9 cellular contexts compared by ENCODE assay signal in the genomic region with DNA sequence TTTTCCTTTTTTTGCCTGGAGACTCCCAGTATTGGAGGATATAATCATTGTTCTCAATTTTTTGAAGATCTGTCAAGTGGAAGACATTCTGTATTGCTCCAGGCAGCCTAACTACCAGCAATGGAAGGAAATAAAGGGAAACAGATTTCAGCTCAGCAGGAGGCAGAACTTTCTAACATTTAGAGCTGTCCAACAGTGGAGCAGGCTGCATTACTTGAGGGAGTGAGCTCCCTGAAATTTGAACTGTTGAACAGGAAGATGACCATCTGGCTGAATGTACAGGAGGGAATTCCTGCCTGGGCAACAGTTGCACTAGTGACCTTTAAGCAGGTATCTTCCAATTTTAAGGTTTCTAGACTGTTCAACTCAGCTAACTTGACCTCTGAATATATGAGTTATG. TPM values are rescaled to one million over a fixed set of nuclear protein-coding genes. Genes with fewer than 3 reads are reported as not detected.
A peak's percentile ranks its signal among the peaks of the same experiment; 100 is the strongest.
DNase-seq lines count a peak whose midpoint lies in the region; ATAC-seq lines count a peak whose summit lies in the region.
"Had no signal": no experiment of that assay in that cellular context is flagged by ENCODE, and none has a peak within 500 bp of the region (broad histone marks: within the 10 kb centered on the region; RNA-seq: fewer than 3 reads in every experiment).

No MANE protein-coding gene starts in this region.

- peak overlapping the region; percentile 99 for H3K4me3 Mint-ChIP-seq in activated naive CD4-positive, alpha-beta T cell treated with anti-CD3 and anti-CD28 coated beads, Interleukin-2, amount 50 U/mL, for 24 hours
- peak overlapping the region; percentile 88 to 96 (median 96) for H3K4me3 Mint-ChIP-seq in T-cell
- peak overlapping the region; percentile 99 for H3K4me3 Mint-ChIP-seq in stimulated activated naive CD8-positive, alpha-beta T cell treated with anti-CD3 and anti-CD28 coated beads, Interleukin-15, amount 100 ng/mL, for 72 hours

- H3K36me3 Mint-ChIP-seq in activated naive CD4-positive, alpha-beta T cell treated with anti-CD3 and anti-CD28 coated beads, Interleukin-2, amount 50 U/mL, for 24 hours = peaks cover 2% of the 10 kb centered on the region
- peaks cover 8% of the 10 kb centered on the region for H3K36me3 Mint-ChIP-seq in T-cell

- POLR2A ChIA-PET in T-cell (lab: Charles Lee) = interaction anchor here (0.6 kb wide), 2 partner anchors 19 to 54 kb away, joined by 4 read pairs; a partner anchor contains a TSS

- H3K27me3 Mint-ChIP-seq in activated naive CD4-positive, alpha-beta T cell treated with anti-CD3 and anti-CD28 coated beads, Interleukin-2, amount 50 U/mL, for 24 hours = no peaks in the 10 kb centered on the region
- H3K27me3 Mint-ChIP-seq in T-cell = no peaks in the 10 kb centered on the region
- H3K27me3 Mint-ChIP-seq in stimulated activated naive CD8-positive, alpha-beta T cell treated with anti-CD3 and anti-CD28 coated beads, Interleukin-15, amount 100 ng/mL, for 72 hours = no peaks in the 10 kb centered on the region

- no peaks in the 10 kb centered on the region for H3K9me3 Mint-ChIP-seq in activated naive CD4-positive, alpha-beta T cell treated with anti-CD3 and anti-CD28 coated beads, Interleukin-2, amount 50 U/mL, for 24 hours
- H3K9me3 Mint-ChIP-seq in T-cell = no peaks in the 10 kb centered on the region
- peaks cover 0 to 4% of the 10 kb centered on the region in 2 donors for H3K9me3 Mint-ChIP-seq in stimulated activated naive CD8-positive, alpha-beta T cell treated with anti-CD3 and anti-CD28 coated beads, Interleukin-15, amount 100 ng/mL, for 72 hours

- H3K4me1 Mint-ChIP-seq in activated naive CD4-positive, alpha-beta T cell treated with anti-CD3 and anti-CD28 coated beads, Interleukin-2, amount 50 U/mL, for 24 hours = peaks cover 30% of the 10 kb centered on the region
- peaks cover 29 to 39% (median 36%) of the 10 kb centered on the region in 3 donors for H3K4me1 Mint-ChIP-seq in T-cell
- H3K4me1 Mint-ChIP-seq in stimulated activated naive CD8-positive, alpha-beta T cell treated with anti-CD3 and anti-CD28 coated beads, Interleukin-15, amount 100 ng/mL, for 72 hours = peaks cover 49% of the 10 kb centered on the region

- H3K27ac Mint-ChIP-seq in activated naive CD4-positive, alpha-beta T cell treated with anti-CD3 and anti-CD28 coated beads, Interleukin-2, amount 50 U/mL, for 24 hours = peak overlapping the region; percentile 73
- peak overlapping the region in 1 of 2 donors; percentile 89 for H3K27ac Mint-ChIP-seq in T-cell
- peak overlapping the region; percentile 97 to 98 for H3K27ac Mint-ChIP-seq in stimulated activated naive CD8-positive, alpha-beta T cell treated with anti-CD3 and anti-CD28 coated beads, Interleukin-15, amount 100 ng/mL, for 72 hours

- CTCF ChIA-PET in T-cell (lab: Charles Lee) = interaction anchor here in 1 of 2 donors (1.1 kb wide), 1 partner anchor 19 kb away, joined by 5 read pairs; a partner anchor contains a TSS

- ATAC-seq in T-cell (replicated peaks in 1 of 4) (no peak), GM19397 (IDR thresholded peaks at IDR 0.05; ENCODE audit: unreplicated experiment) (no peak), GM21381 (IDR thresholded peaks at IDR 0.05; ENCODE audit: unreplicated experiment) (no peak), GM21529 (IDR thresholded peaks at IDR 0.05; ENCODE audit: unreplicated experiment) (no peak)
- no peak for ATAC-seq in stimulated activated naive CD8-positive, alpha-beta T cell treated with anti-CD3 and anti-CD28 coated beads, Interleukin-15, amount 100 ng/mL, for 72 hours

- no peak for DNase-seq in activated naive CD4-positive, alpha-beta T cell treated with Interleukin-2 at 50 U/mL for 16 hours
- DNase-seq in T-cell = no peak
- DNase-seq in fibroblast of gingiva (ENCODE audit: low read depth) = peak; percentile 64
- no peak for DNase-seq in stimulated activated naive CD8-positive, alpha-beta T cell treated with anti-CD3 and anti-CD28 coated beads, Interleukin-15, amount 100 ng/mL, for 72 hours
- DNase-seq: BE2C had no signal

RNA-seq across cellular contexts. Expression of a gene that starts 1.1 kb away (rescaled TPM):
- 10 to 100 TPM; 54.6 to 71.2 (median 57.4) TPM for total RNA-seq in T-cell

RNA-seq across cellular contexts. Expression of a gene that starts 19.4 kb away (rescaled TPM):
- total RNA-seq in T-cell = 100 to 1,000 TPM; 105 to 196 (median 118) TPM
